35 cellular contexts compared by ENCODE assay signal in genomic region chr2:204160991-204161390, GRCh38.
"Had no signal": no experiment of that assay in that cellular context is flagged by ENCODE, and none has a peak within 500 bp of the region (broad histone marks: within the 10 kb centered on the region; RNA-seq: fewer than 3 reads in every experiment).

No MANE protein-coding gene starts in this region.

- H3K36me3 Mint-ChIP-seq: activated CD8-positive, alpha-beta memory T cell treated with anti-CD3 and anti-CD28 coated beads, Interleukin-2, amount 10 ng/mL, durations not matched to agents 7 days and 5 days; activated naive CD4-positive, alpha-beta T cell treated with anti-CD3 and anti-CD28 coated beads, Interleukin-2, amount 10 ng/mL, durations not matched to agents 7 days and 5 days; activated naive CD4-positive, alpha-beta T cell treated with anti-CD3 and anti-CD28 coated beads, Interleukin-2, amount 50 U/mL, for 24 hours; activated naive CD8-positive, alpha-beta T cell treated with anti-CD3 and anti-CD28 coated beads, Interleukin-2, amount 10 ng/mL, durations not matched to agents 7 days and 5 days; brain had no signal

- H3K9me3 Mint-ChIP-seq: activated naive CD4-positive, alpha-beta T cell treated with anti-CD3 and anti-CD28 coated beads, Interleukin-2, amount 50 U/mL, for 24 hours; activated naive CD8-positive, alpha-beta T cell treated with anti-CD3 and anti-CD28 coated beads, Interleukin-2, amount 50 U/mL, for 24 hours; activated T-cell treated with anti-CD3 and anti-CD28 coated beads, Interleukin-2, amount 50 U/mL, for 24 hours; activated T-helper 2 cell treated with anti-CD3 and anti-CD28 coated beads, Interferon-gamma antibody, Interleukin-2, Interleukin-4, amounts not matched to agents 10 μg/mL and 5 μg/mL and 100 μg/mL, durations not matched to agents 14 hours and 24 hours and 36 hours; T-helper 1 cell treated with Interleukin-12 subunit alpha and Interleukin-12 subunit beta and Interleukin-4 antibody, amounts not matched to agents 30 μg/mL and 1 μg/mL, for 36 hours; T-helper 2 cell treated with Interferon-gamma antibody and Interleukin-4, amounts not matched to agents 5 μg/mL and 100 μg/mL, for 36 hours had no signal

- DNase-seq: activated CD4-positive, alpha-beta memory T cell treated with anti-CD3 and anti-CD28 coated beads, Interleukin-2, amount 10 ng/mL, durations not matched to agents 7 days and 5 days; activated CD4-positive, alpha-beta T cell treated with anti-CD3 and anti-CD28 coated beads for 1 hour; activated CD4-positive, alpha-beta T cell treated with anti-CD3 and anti-CD28 coated beads for 36 hours; activated CD4-positive, alpha-beta T cell treated with anti-CD3 and anti-CD28 coated beads for 48 hours; activated CD4-positive, alpha-beta T cell treated with anti-CD3 and anti-CD28 coated beads, Interleukin-2, amount 10 ng/mL, durations not matched to agents 7 days and 5 days; activated CD4-positive, alpha-beta T cell treated with anti-CD3 and anti-CD28 coated beads, Interleukin-2, amount 50 U/mL, for 48 hours; activated CD4-positive, CD25-positive, alpha-beta regulatory T cell; activated CD8-positive, alpha-beta memory T cell treated with anti-CD3 and anti-CD28 coated beads for 24 hours; activated CD8-positive, alpha-beta memory T cell treated with anti-CD3 and anti-CD28 coated beads, Interleukin-2, amount 10 ng/mL, durations not matched to agents 7 days and 5 days; activated CD8-positive, alpha-beta memory T cell treated with anti-CD3 and anti-CD28 coated beads, Interleukin-2, amount 50 U/mL, for 48 hours; activated CD8-positive, alpha-beta T cell treated with anti-CD3 and anti-CD28 coated beads, Interleukin-2, amount 10 ng/mL, durations not matched to agents 7 days and 5 days; activated effector memory CD4-positive, alpha-beta T cell treated with Interleukin-2 at 50 U/mL for 16 hours; activated gamma-delta T cell; activated naive CD4-positive, alpha-beta T cell treated with anti-CD3 and anti-CD28 coated beads, Interleukin-2, amount 10 ng/mL, durations not matched to agents 7 days and 5 days; activated naive CD4-positive, alpha-beta T cell treated with Interleukin-2 at 50 U/mL for 16 hours; activated naive CD8-positive, alpha-beta T cell treated with anti-CD3 and anti-CD28 coated beads, Interleukin-2, amount 10 ng/mL, durations not matched to agents 7 days and 5 days; activated naive CD8-positive, alpha-beta T cell treated with anti-CD3 and anti-CD28 coated beads, Interleukin-2, amount 50 U/mL, for 24 hours; activated T-cell treated with anti-CD3 and anti-CD28 coated beads, Interleukin-2, amount 50 U/mL, for 24 hours; activated T-cell treated with anti-CD3 and anti-CD28 coated beads, Interleukin-2, amount 50 U/mL, for 48 hours; amygdala; anterior cingulate cortex; caudate nucleus; T-helper 1 cell; T-helper 2 cell; T-helper 9 cell had no signal

- H3K9me3 ChIP-seq: ascending aorta had no signal

- H3K27me3 Mint-ChIP-seq: activated naive CD4-positive, alpha-beta T cell treated with anti-CD3 and anti-CD28 coated beads, Interleukin-2, amount 50 U/mL, for 24 hours; brain had no signal

- H3K4me1 ChIP-seq: ascending aorta had no signal

- H3K36me3 ChIP-seq: ascending aorta, cardiac muscle cell had no signal

- H3K4me3 Mint-ChIP-seq: activated CD4-positive, alpha-beta memory T cell treated with anti-CD3 and anti-CD28 coated beads, Interleukin-2, amount 10 ng/mL, durations not matched to agents 7 days and 5 days; activated CD4-positive, alpha-beta T cell treated with anti-CD3 and anti-CD28 coated beads for 36 hours; activated CD4-positive, alpha-beta T cell treated with anti-CD3 and anti-CD28 coated beads, Interleukin-2, amount 10 ng/mL, durations not matched to agents 7 days and 5 days; activated CD8-positive, alpha-beta memory T cell treated with anti-CD3 and anti-CD28 coated beads, Interleukin-2, amount 10 ng/mL, durations not matched to agents 7 days and 5 days; activated CD8-positive, alpha-beta T cell treated with anti-CD3 and anti-CD28 coated beads, Interleukin-2, amount 10 ng/mL, durations not matched to agents 7 days and 5 days; activated naive CD4-positive, alpha-beta T cell treated with anti-CD3 and anti-CD28 coated beads, Interleukin-2, amount 10 ng/mL, durations not matched to agents 7 days and 5 days; activated naive CD4-positive, alpha-beta T cell treated with anti-CD3 and anti-CD28 coated beads, Interleukin-2, amount 50 U/mL, for 24 hours; activated naive CD8-positive, alpha-beta T cell; activated naive CD8-positive, alpha-beta T cell treated with anti-CD3 and anti-CD28 coated beads, Interleukin-2, amount 10 ng/mL, durations not matched to agents 7 days and 5 days; activated naive CD8-positive, alpha-beta T cell treated with anti-CD3 and anti-CD28 coated beads, Interleukin-2, amount 50 U/mL, for 24 hours; activated T-cell treated with anti-CD3 and anti-CD28 coated beads, Interleukin-2, amount 50 U/mL, for 24 hours; brain; T-helper 1 cell treated with Interleukin-12 subunit alpha and Interleukin-12 subunit beta and Interleukin-4 antibody, amounts not matched to agents 30 μg/mL and 1 μg/mL, for 36 hours; T-helper 2 cell treated with Interferon-gamma antibody and Interleukin-4, amounts not matched to agents 5 μg/mL and 100 μg/mL, for 36 hours had no signal

- H3K27ac Mint-ChIP-seq: activated CD4-positive, alpha-beta memory T cell treated with anti-CD3 and anti-CD28 coated beads, Interleukin-2, amount 10 ng/mL, durations not matched to agents 7 days and 5 days; activated CD4-positive, alpha-beta T cell treated with anti-CD3 and anti-CD28 coated beads for 36 hours; activated CD4-positive, alpha-beta T cell treated with anti-CD3 and anti-CD28 coated beads, Interleukin-2, amount 10 ng/mL, durations not matched to agents 7 days and 5 days; activated CD8-positive, alpha-beta memory T cell treated with anti-CD3 and anti-CD28 coated beads, Interleukin-2, amount 10 ng/mL, durations not matched to agents 7 days and 5 days; activated CD8-positive, alpha-beta T cell treated with anti-CD3 and anti-CD28 coated beads, Interleukin-2, amount 10 ng/mL, durations not matched to agents 7 days and 5 days; activated naive CD4-positive, alpha-beta T cell treated with anti-CD3 and anti-CD28 coated beads, Interleukin-2, amount 10 ng/mL, durations not matched to agents 7 days and 5 days; activated naive CD4-positive, alpha-beta T cell treated with anti-CD3 and anti-CD28 coated beads, Interleukin-2, amount 50 U/mL, for 24 hours; activated naive CD8-positive, alpha-beta T cell; activated naive CD8-positive, alpha-beta T cell treated with anti-CD3 and anti-CD28 coated beads, Interleukin-2, amount 10 ng/mL, durations not matched to agents 7 days and 5 days; activated naive CD8-positive, alpha-beta T cell treated with anti-CD3 and anti-CD28 coated beads, Interleukin-2, amount 50 U/mL, for 24 hours; activated T-cell treated with anti-CD3 and anti-CD28 coated beads, Interleukin-2, amount 50 U/mL, for 24 hours; activated T-helper 2 cell treated with anti-CD3 and anti-CD28 coated beads, Interferon-gamma antibody, Interleukin-2, Interleukin-4, amounts not matched to agents 10 μg/mL and 5 μg/mL and 100 μg/mL, durations not matched to agents 14 hours and 24 hours and 36 hours; brain; T-helper 1 cell treated with Interleukin-12 subunit alpha and Interleukin-12 subunit beta and Interleukin-4 antibody, amounts not matched to agents 30 μg/mL and 1 μg/mL, for 36 hours; T-helper 2 cell treated with Interferon-gamma antibody and Interleukin-4, amounts not matched to agents 5 μg/mL and 100 μg/mL, for 36 hours had no signal

- H3K27me3 ChIP-seq: ascending aorta, cardiac muscle cell had no signal

- ATAC-seq: activated CD4-positive, alpha-beta T cell treated with anti-CD3 and anti-CD28 coated beads for 36 hours; activated CD4-positive, CD25-positive, alpha-beta regulatory T cell treated with anti-CD3 and anti-CD28 coated beads, Interleukin-2, amount 50 U/mL, for 24 hours; activated CD8-positive, alpha-beta memory T cell treated with anti-CD3 and anti-CD28 coated beads, Interleukin-2, amount 10 ng/mL, durations not matched to agents 7 days and 5 days; activated CD8-positive, alpha-beta T cell treated with anti-CD3 and anti-CD28 coated beads, Interleukin-2, amount 10 ng/mL, durations not matched to agents 7 days and 5 days; activated naive CD8-positive, alpha-beta T cell treated with anti-CD3 and anti-CD28 coated beads, Interleukin-2, amount 50 U/mL, for 24 hours had no signal

- H3K4me1 Mint-ChIP-seq: activated CD4-positive, alpha-beta memory T cell treated with anti-CD3 and anti-CD28 coated beads, Interleukin-2, amount 10 ng/mL, durations not matched to agents 7 days and 5 days; activated CD4-positive, alpha-beta T cell treated with anti-CD3 and anti-CD28 coated beads for 36 hours; activated CD4-positive, alpha-beta T cell treated with anti-CD3 and anti-CD28 coated beads, Interleukin-2, amount 10 ng/mL, durations not matched to agents 7 days and 5 days; activated CD8-positive, alpha-beta memory T cell treated with anti-CD3 and anti-CD28 coated beads, Interleukin-2, amount 10 ng/mL, durations not matched to agents 7 days and 5 days; activated naive CD4-positive, alpha-beta T cell treated with anti-CD3 and anti-CD28 coated beads, Interleukin-2, amount 10 ng/mL, durations not matched to agents 7 days and 5 days; activated naive CD4-positive, alpha-beta T cell treated with anti-CD3 and anti-CD28 coated beads, Interleukin-2, amount 50 U/mL, for 24 hours; activated naive CD8-positive, alpha-beta T cell treated with anti-CD3 and anti-CD28 coated beads, Interleukin-2, amount 10 ng/mL, durations not matched to agents 7 days and 5 days; activated naive CD8-positive, alpha-beta T cell treated with anti-CD3 and anti-CD28 coated beads, Interleukin-2, amount 50 U/mL, for 24 hours; brain had no signal

- H3K4me3 ChIP-seq: ascending aorta, cardiac muscle cell had no signal

- H3K27ac ChIP-seq: ascending aorta, cardiac muscle cell, VCaP had no signal
